Comparison of ENCODE assay signal across 1 cellular context in genomic region chr2:181037922-181038321, GRCh38.
TF ChIP-seq lines count a peak whose summit lies in the region.

No MANE protein-coding gene starts in this region.

TF ChIP-seq in SK-N-SH treated with all-trans-retinoic acid at 6 μM for 48 hours, 23 proteins besides CTCF, POLR2A, EP300 and RAD21 (continued from another document):
- no peak for TF ChIP-seq ZFP30 (CRISPR knock-in tag; IDR thresholded peaks at IDR 0.05)
- TF ChIP-seq CSDC2 (CRISPR knock-in tag; IDR thresholded peaks at IDR 0.05): no peak
- no peak for TF ChIP-seq CSRNP3 (CRISPR knock-in tag; IDR thresholded peaks at IDR 0.05)
- no peak for TF ChIP-seq PATZ1 (CRISPR knock-in tag; IDR thresholded peaks at IDR 0.05; ENCODE audit: borderline replicate concordance)
